Comparison of ENCODE assay signal across 8 cellular contexts in genomic region chr19:58557253-58558065, GRCh38. TPM values are rescaled to one million over a fixed set of nuclear protein-coding genes. Genes with fewer than 3 reads are reported as not detected.
DNase-seq lines count a peak whose midpoint lies in the region; ATAC-seq and TF ChIP-seq lines count a peak whose summit lies in the region.

No MANE protein-coding gene starts in this region.

- CTCF ChIA-PET in AG04450 (lab: Charles Lee): interaction anchor here (0.9 to 1.9 kb wide), 2 partner anchors 38 kb away, joined by 3 to 5 read pairs; partner anchors contain the start of gene ZBTB45

- H3K4me1 ChIP-seq in colonic mucosa: peaks cover 31% of the 10 kb centered on the region

- H3K4me3 Mint-ChIP-seq in naive B cell: peak overlapping the region; percentile 90 to 99 (median 96)

- peaks cover 0 to 25% of the 10 kb centered on the region in 2 donors for H3K36me3 Mint-ChIP-seq in naive B cell

- H3K27ac ChIP-seq in AG04450 (ENCODE audit: low read depth, low read length) (peak overlapping the region; percentile 61), colonic mucosa (peak overlapping the region; percentile 100)

- peak overlapping the region; percentile 95 for H3K4me3 ChIP-seq in AG04450 (ENCODE audit: low read depth, low read length)
- peak overlapping the region; percentile 64 for H3K4me3 ChIP-seq in colonic mucosa

- peaks cover 7% of the 10 kb centered on the region for H3K36me3 ChIP-seq in colonic mucosa

- DNase-seq in AG04450 (ENCODE audit: low read depth, low spot score) (no peak), LHCN-M2 (ENCODE audit: low read depth) (peak; percentile 30), colonic mucosa (peak; percentile 24), naive B cell (no peak), SHP77 (lab: John Stamatoyannopoulos, UW) (no peak), islet precursor cell (no peak)

- peaks cover 58 to 88% (median 79%) of the 10 kb centered on the region in 3 donors for H3K4me1 Mint-ChIP-seq in naive B cell

- intact Hi-C loops in colonic mucosa (cut with DNase I): no loop called here

- peak overlapping the region; percentile 90 to 100 (median 98) for H3K27ac Mint-ChIP-seq in naive B cell

- no peaks in the 10 kb centered on the region for H3K27me3 Mint-ChIP-seq in naive B cell

- no peaks in the 10 kb centered on the region for H3K27me3 ChIP-seq in AG04450 (ENCODE audit: control insufficient read depth, insufficient read depth, low read length)
- no peaks in the 10 kb centered on the region for H3K27me3 ChIP-seq in colonic mucosa

- H3K9ac ChIP-seq in colonic mucosa (ENCODE audit: low read depth in 2 of 2, low read length in 2 of 2): peak overlapping the region; percentile 85 to 98

- H3K9me3 ChIP-seq in AG04450 (ENCODE audit: control insufficient read depth, insufficient read depth, low read length): no peaks in the 10 kb centered on the region; the same call in 1 of the 2 replicates
- H3K9me3 ChIP-seq in colonic mucosa: no peaks in the 10 kb centered on the region

- TF ChIP-seq CTCF in AG04450 (IDR thresholded peaks at IDR 0.05; ENCODE audit: low read depth, low read length) (no peak), colonic mucosa (IDR thresholded peaks at IDR 0.05) (no peak)

- H3K9me3 Mint-ChIP-seq in naive B cell: no peaks in the 10 kb centered on the region

- POLR2A ChIA-PET in AG04450 (lab: Yijun Ruan, JAX): interaction anchor here (0.7 to 2.4 kb wide), 5 partner anchors 13 to 195 kb away, joined by 3 to 22 read pairs (median 5); partner anchors contain the start of genes TRIM28 and ZBTB45

- ATAC-seq in naive B cell (ENCODE audit: low read depth in 2 of 2) (no peak), GM19351 (IDR thresholded peaks at IDR 0.05; ENCODE audit: unreplicated experiment) (no peak), GM21619 (IDR thresholded peaks at IDR 0.05; ENCODE audit: unreplicated experiment) (no peak)

RNA-seq across cellular contexts. Expression of gene UBE2M, which starts 1.0 kb away (rescaled TPM):
- polyA plus RNA-seq in AG04450 (2011; rRNA removed) (82.5 and 85.1 TPM in 2 replicates), naive B cell (ENCODE audit: low read depth in 6 of 6) (10 to 100 TPM; 10.8 to 24.2 (median 16.8) TPM)
- polyA minus RNA-seq in AG04450 (2011; rRNA and poly(A)+ RNA removed): 95.3 and 100 TPM in 2 replicates
- total RNA-seq in LHCN-M2 (2014; rRNA removed) (66.9 and 73.9 TPM in 2 replicates), colonic mucosa (10 to 100 TPM; 63.0 to 79.4 TPM)
- polyA plus RNA-seq in LHCN-M2 (2012): 118 TPM

RNA-seq across cellular contexts. Expression of gene CHMP2A, which starts 2.6 kb away (rescaled TPM):
- polyA plus RNA-seq in AG04450 (2011; rRNA removed) (173 and 181 TPM in 2 replicates), naive B cell (ENCODE audit: low read depth in 6 of 6) (100 to 1,000 TPM; 109 to 169 (median 122) TPM)
- 153 and 170 TPM in 2 replicates for polyA minus RNA-seq in AG04450 (2011; rRNA and poly(A)+ RNA removed)
- total RNA-seq in LHCN-M2 (2014; rRNA removed) (84.8 and 125 TPM in 2 replicates), colonic mucosa (100 to 1,000 TPM; 176 to 183 TPM)
- 235 TPM for polyA plus RNA-seq in LHCN-M2 (2012)

RNA-seq across cellular contexts. Expression of gene TRIM28, which starts 13.6 kb away (rescaled TPM):
- polyA plus RNA-seq in AG04450 (2011; rRNA removed) (313 and 413 TPM in 2 replicates), naive B cell (ENCODE audit: low read depth in 6 of 6) (100 to 1,000 TPM in 1 of 6 donors, 10 to 100 TPM in 5; 25.7 to 100 (median 50.8) TPM)
- polyA minus RNA-seq in AG04450 (2011; rRNA and poly(A)+ RNA removed): 910 and 1,220 TPM in 2 replicates
- total RNA-seq in LHCN-M2 (2014; rRNA removed) (413 and 418 TPM in 2 replicates), colonic mucosa (100 to 1,000 TPM; 205 to 412 TPM)
- 473 TPM for polyA plus RNA-seq in LHCN-M2 (2012)

RNA-seq across cellular contexts. Expression of gene MZF1, which starts 15.7 kb away (rescaled TPM):
- polyA plus RNA-seq in AG04450 (2011; rRNA removed): 5.5 and 6.2 TPM in 2 replicates
- polyA minus RNA-seq in AG04450 (2011; rRNA and poly(A)+ RNA removed): 6.3 and 6.7 TPM in 2 replicates
- 13.1 and 16.5 TPM in 2 replicates for total RNA-seq in LHCN-M2 (2014; rRNA removed)
- polyA plus RNA-seq in LHCN-M2 (2012): 5.8 TPM
- total RNA-seq in colonic mucosa: 10 to 100 TPM; 19.3 to 39.2 TPM
- 10 to 100 TPM in 2 of 6 donors, 1 to 10 TPM in 4; 6.6 to 14.8 (median 9.3) TPM for polyA plus RNA-seq in naive B cell (ENCODE audit: low read depth in 6 of 6)

RNA-seq across cellular contexts. Expression of gene ZBTB45, which starts 37.8 kb away (rescaled TPM):
- polyA plus RNA-seq in AG04450 (2011; rRNA removed): 4.2 and 6.8 TPM in 2 replicates
- 3.1 and 4.0 TPM in 2 replicates for polyA minus RNA-seq in AG04450 (2011; rRNA and poly(A)+ RNA removed)
- 9.2 and 10.1 TPM in 2 replicates for total RNA-seq in LHCN-M2 (2014; rRNA removed)
- polyA plus RNA-seq in LHCN-M2 (2012): 11.2 TPM
- 10 to 100 TPM; 13.5 to 20.2 TPM for total RNA-seq in colonic mucosa
- 1 to 10 TPM; 3.3 to 6.8 (median 4.8) TPM for polyA plus RNA-seq in naive B cell (ENCODE audit: low read depth in 6 of 6)

Comparison
In these comparisons a context has a peak if more than half of its experiments do, and no peak if none do; other contexts are left out.
1. DNase-seq: peak in LHCN-M2 (single experiment) and colonic mucosa (single experiment); none in AG04450 (single experiment), naive B cell (single experiment), SHP77 (0 of 2) and islet precursor cell (single experiment).